23 cellular contexts compared by ENCODE assay signal in the genomic region with DNA sequence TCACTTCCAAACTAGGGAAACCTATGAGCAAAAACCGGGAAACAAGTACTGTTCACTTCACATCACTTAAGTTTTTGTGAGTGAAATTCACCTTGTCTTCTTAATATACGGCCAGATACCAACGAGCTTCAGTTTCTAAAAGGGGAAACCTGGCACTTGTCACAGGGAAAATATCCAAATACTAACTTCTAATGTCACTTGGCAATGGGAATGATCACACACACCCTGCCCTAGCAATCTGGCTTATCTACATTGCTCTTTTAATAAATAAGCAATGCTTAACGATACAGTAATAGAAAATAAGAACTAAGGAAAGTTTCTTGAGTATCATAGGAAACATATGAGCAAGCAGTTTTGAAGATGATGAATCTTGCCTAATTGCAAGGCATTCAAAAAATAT. TPM values are rescaled to one million over a fixed set of nuclear protein-coding genes. Genes with fewer than 3 reads are reported as not detected.
A peak's percentile ranks its signal among the peaks of the same experiment; 100 is the strongest.
DNase-seq lines count a peak whose midpoint lies in the region; ATAC-seq and TF ChIP-seq lines count a peak whose summit lies in the region.
"Had no signal": no experiment of that assay in that cellular context is flagged by ENCODE, and none has a peak within 500 bp of the region (broad histone marks: within the 10 kb centered on the region; RNA-seq: fewer than 3 reads in every experiment).

No MANE protein-coding gene starts in this region.

- H3K9me3 ChIP-seq in adipocyte (ENCODE audit: control insufficient read depth, low read length) (no peaks in the 10 kb centered on the region), esophagus muscularis mucosa (no peaks in the 10 kb centered on the region), left ventricle myocardium inferior (replicated peaks) (no peaks in the 10 kb centered on the region), thoracic aorta (no peaks in the 10 kb centered on the region)
- H3K9me3 ChIP-seq: SK-N-SH had no signal

- H3K36me3 ChIP-seq in adipocyte (ENCODE audit: control insufficient read depth, insufficient read depth, low read length, severe bottlenecking): peaks cover 39% of the 10 kb centered on the region
- H3K36me3 ChIP-seq in esophagus muscularis mucosa: peaks cover 0 to 33% (median 7%) of the 10 kb centered on the region in 4 donors
- H3K36me3 ChIP-seq in left ventricle myocardium inferior: no peaks in the 10 kb centered on the region
- H3K36me3 ChIP-seq in thoracic aorta: peaks cover 10% of the 10 kb centered on the region

- intact Hi-C loops in esophagus muscularis mucosa (cut with DNase I): no loop called here
- intact Hi-C loops in left ventricle myocardium inferior (cut with micrococcal nuclease): no loop called here

- no peak for ATAC-seq in thoracic aorta (ENCODE audit: insufficient number of reproducible peaks, low FRiP score, low read depth)

- TF ChIP-seq CTCF in esophagus muscularis mucosa (IDR thresholded peaks at IDR 0.05) (no peak), left ventricle myocardium inferior (IDR thresholded peaks at IDR 0.05; ENCODE audit: borderline replicate concordance) (no peak), thoracic aorta (IDR thresholded peaks at IDR 0.05) (no peak)

- H3K27me3 ChIP-seq in adipocyte (replicated peaks; ENCODE audit: control insufficient read depth, insufficient read depth, low read length) (no peaks in the 10 kb centered on the region), esophagus muscularis mucosa (no peaks in the 10 kb centered on the region), left ventricle myocardium inferior (ENCODE audit: low read depth) (no peaks in the 10 kb centered on the region), thoracic aorta (replicated peaks; ENCODE audit: insufficient read depth) (no peaks in the 10 kb centered on the region)

- WGBS in esophagus muscularis mucosa: 22% methylated on average over 4 of the region's 4 CpGs

- H3K9ac ChIP-seq in adipocyte (ENCODE audit: low read length): no peak overlapping the region
- H3K9ac ChIP-seq: SK-N-SH had no signal

- H3K4me1 ChIP-seq in adipocyte (ENCODE audit: control insufficient read depth, insufficient read depth, low read length) (peaks cover 5% of the 10 kb centered on the region), esophagus muscularis mucosa (peaks cover 4 to 18% (median 17%) of the 10 kb centered on the region in 4 donors), left ventricle myocardium inferior (peaks cover 25% of the 10 kb centered on the region), thoracic aorta (ENCODE audit: control insufficient read depth in 1 of 2, low read depth in 2 of 2) (peaks cover 10 to 30% of the 10 kb centered on the region in 2 donors)

- no peak for TF ChIP-seq EP300 in esophagus muscularis mucosa (IDR thresholded peaks at IDR 0.05)

- H3K27ac ChIP-seq in esophagus muscularis mucosa (replicated peaks in 1 of 4) (peak overlapping the region in 3 of 4 donors; percentile 10 to 35 (median 31)), left ventricle myocardium inferior (replicated peaks) (no peak overlapping the region), thoracic aorta (peak overlapping the region in 1 of 2 donors; percentile 65)
- H3K27ac ChIP-seq: PC-9, RWPE1 had no signal

- H3K4me3 ChIP-seq in adipocyte (ENCODE audit: low read length) (no peak overlapping the region), esophagus muscularis mucosa (no peak overlapping the region), left ventricle myocardium inferior (peak overlapping the region; percentile 12), thoracic aorta (peak overlapping the region; percentile 21)
- H3K4me3 ChIP-seq: PC-9 had no signal

- TF ChIP-seq POLR2A in esophagus muscularis mucosa (IDR thresholded peaks at IDR 0.05; ENCODE audit: low read depth): no peak

- DNase-seq in adipocyte (ENCODE audit: low read depth): peak; percentile 14
- DNase-seq in esophagus muscularis mucosa (ENCODE audit: extremely low spot score): no peak
- no peak for DNase-seq in left ventricle myocardium inferior
- DNase-seq in thoracic aorta (ENCODE audit: low spot score): no peak
- no peak for DNase-seq in NCI-H2107 (lab: John Stamatoyannopoulos, UW)
- DNase-seq in stimulated activated CD4-positive, alpha-beta T cell treated with anti-CD3 and anti-CD28 coated beads, Interleukin-1b, Interleukin-23, amount 100 ng/mL, for 48 hours: no peak
- no peak for DNase-seq in CD1c-positive myeloid dendritic cell (ENCODE audit: extremely low spot score)
- DNase-seq: Calu3, DMS153, DND-41, H7, KBM-7, NCI-H1105 treated with DMSO at 0.1 percent for 48 hours, NCI-H146, NCI-H1930, NCI-H524 treated with DMSO at 0.1 percent for 48 hours, NCI-H774, PC-9, SIG-M5, SK-N-SH, SW 1271 had no signal

RNA-seq across cellular contexts. Expression of gene PLOD2, which starts 34.6 kb away (rescaled TPM):
- total RNA-seq in esophagus muscularis mucosa (10 to 100 TPM; 48.2 to 84.7 (median 54.9) TPM), left ventricle myocardium inferior (21.1 TPM), thoracic aorta (10 to 100 TPM; 42.8 to 92.6 TPM)
- total RNA-seq: B cell had no signal

RNA-seq across cellular contexts. Expression of gene PLSCR4, which starts 55.3 kb away (rescaled TPM):
- 10 to 100 TPM; 43.5 to 71.4 (median 63.0) TPM for total RNA-seq in esophagus muscularis mucosa
- total RNA-seq in left ventricle myocardium inferior: 12.1 TPM
- 100 to 1,000 TPM; 115 to 148 TPM for total RNA-seq in thoracic aorta
- total RNA-seq: B cell had no signal

Comparison
In these comparisons a context has a peak if more than half of its experiments do, and no peak if none do; other contexts are left out.
1. H3K4me3 ChIP-seq: peak in left ventricle myocardium inferior (single experiment) and thoracic aorta (single experiment); none in adipocyte (single experiment) and esophagus muscularis mucosa (0 of 4).